26 cellular contexts compared by ENCODE assay signal in genomic region chr9:21412109-21412508, GRCh38. TPM values are rescaled to one million over a fixed set of nuclear protein-coding genes. Genes with fewer than 3 reads are reported as not detected.
DNase-seq lines count a peak whose midpoint lies in the region; ATAC-seq lines count a peak whose summit lies in the region.
"Had no signal": no experiment of that assay in that cellular context is flagged by ENCODE, and none has a peak within 500 bp of the region (broad histone marks: within the 10 kb centered on the region; RNA-seq: fewer than 3 reads in every experiment).

No MANE protein-coding gene starts in this region.

- H3K9me3 Mint-ChIP-seq in activated CD4-positive, alpha-beta memory T cell treated with anti-CD3 and anti-CD28 coated beads, Interleukin-2, amount 10 ng/mL, durations not matched to agents 7 days and 5 days = no peaks in the 10 kb centered on the region
- H3K9me3 Mint-ChIP-seq: activated CD4-positive, alpha-beta memory T cell treated with anti-CD3 and anti-CD28 coated beads for 36 hours; CD4-positive, alpha-beta memory T cell; GM23338; naive thymus-derived CD8-positive, alpha-beta T cell had no signal

- H3K4me3 Mint-ChIP-seq in activated CD4-positive, alpha-beta memory T cell treated with anti-CD3 and anti-CD28 coated beads, Interleukin-2, amount 10 ng/mL, durations not matched to agents 7 days and 5 days = no peak overlapping the region
- H3K4me3 Mint-ChIP-seq: activated CD4-positive, alpha-beta memory T cell treated with anti-CD3 and anti-CD28 coated beads for 36 hours; CD4-positive, alpha-beta memory T cell; GM23338; naive thymus-derived CD8-positive, alpha-beta T cell had no signal

- no peak overlapping the region for H2BK5ac ChIP-seq in trophoblast cell (ENCODE audit: low read depth, low read length, poor library complexity)

- peaks cover 24 to 55% (median 41%) of the 10 kb centered on the region in 10 experiments for H3K4me1 ChIP-seq in BLaER1 treated with 17β-estradiol and CSF1 and Interleukin-3, amounts not matched to agents 10 nM and 100 nM
- H3K4me1 ChIP-seq in trophoblast cell (ENCODE audit: control insufficient read depth in 1 of 2, insufficient read depth in 2 of 2, low read length in 2 of 2) = no peaks in the 10 kb centered on the region

- no peaks in the 10 kb centered on the region for H3K9me3 ChIP-seq in BLaER1 treated with 17β-estradiol and CSF1 and Interleukin-3, amounts not matched to agents 10 nM and 100 nM (replicated peaks in 1 of 11)
- no peaks in the 10 kb centered on the region for H3K9me3 ChIP-seq in trophoblast cell (ENCODE audit: insufficient read depth, low read depth, low read length)
- H3K9me3 ChIP-seq: A549, spleen had no signal

- no peaks in the 10 kb centered on the region for H3K4me1 Mint-ChIP-seq in activated CD4-positive, alpha-beta memory T cell treated with anti-CD3 and anti-CD28 coated beads, Interleukin-2, amount 10 ng/mL, durations not matched to agents 7 days and 5 days
- H3K4me1 Mint-ChIP-seq: GM23338 had no signal

- no peak overlapping the region for H3K27ac Mint-ChIP-seq in activated CD4-positive, alpha-beta memory T cell treated with anti-CD3 and anti-CD28 coated beads, Interleukin-2, amount 10 ng/mL, durations not matched to agents 7 days and 5 days
- H3K27ac Mint-ChIP-seq: activated CD4-positive, alpha-beta memory T cell treated with anti-CD3 and anti-CD28 coated beads for 36 hours; CD4-positive, alpha-beta memory T cell; GM23338 had no signal

- no peak overlapping the region for H3K4me3 ChIP-seq in BLaER1 treated with 17β-estradiol and CSF1 and Interleukin-3, amounts not matched to agents 10 nM and 100 nM
- no peak overlapping the region for H3K4me3 ChIP-seq in trophoblast cell (ENCODE audit: low read depth, low read length)
- H3K4me3 ChIP-seq: A549, GM23338, lung, SK-N-MC, spleen had no signal

- no peaks in the 10 kb centered on the region for H3K79me1 ChIP-seq in trophoblast cell (ENCODE audit: low read length)

- DNase-seq in SKM-1 (lab: John Stamatoyannopoulos, UW; ENCODE audit: unreplicated experiment) (peak; percentile 59), trophoblast cell (no peak)
- DNase-seq in activated CD4-positive, alpha-beta memory T cell treated with anti-CD3 and anti-CD28 coated beads, Interleukin-2, amount 10 ng/mL, durations not matched to agents 7 days and 5 days = no peak
- no peak for DNase-seq in activated T-cell treated with anti-CD3 and anti-CD28 coated beads, Interleukin-2, amount 50 U/mL, for 1 hour
- DNase-seq: activated CD4-positive, alpha-beta memory T cell treated with anti-CD3 and anti-CD28 coated beads for 36 hours; anterior cingulate cortex; CD4-positive, alpha-beta memory T cell; DMS79; foreskin fibroblast; naive thymus-derived CD8-positive, alpha-beta T cell; NCI-H187; NCI-H446; posterior cingulate gyrus; spleen; stimulated activated naive CD8-positive, alpha-beta T cell treated with anti-CD3 and anti-CD28 coated beads, Interleukin-15, Interleukin-2, amounts not matched to agents 100 U/mL and 50 U/mL, for 24 hours had no signal

- CTCF ChIA-PET in activated CD4-positive, alpha-beta memory T cell treated with anti-CD3 and anti-CD28 coated beads, Interleukin-2, amount 10 ng/mL, durations not matched to agents 7 days and 5 days (lab: Charles Lee) = interaction anchor here (1.0 kb wide), 2 partner anchors 16 to 86 kb away, joined by 3 read pairs; no protein-coding TSS in a partner anchor

- no CpG with 5 or more reads among the region's 1 CpG for WGBS in trophoblast cell (ENCODE audit: extremely low coverage, insufficient coverage, insufficient read length)

- H3K18ac ChIP-seq in trophoblast cell (ENCODE audit: low read length) = no peak overlapping the region

- no peak overlapping the region for H3K23ac ChIP-seq in trophoblast cell (ENCODE audit: low read length)

- H3K36me3 ChIP-seq in BLaER1 treated with 17β-estradiol and CSF1 and Interleukin-3, amounts not matched to agents 10 nM and 100 nM = no peaks in the 10 kb centered on the region
- no peaks in the 10 kb centered on the region for H3K36me3 ChIP-seq in trophoblast cell (ENCODE audit: control insufficient read depth in 1 of 2, insufficient read depth in 2 of 2, low read length in 2 of 2)
- H3K36me3 ChIP-seq: spleen had no signal

- peaks cover 0 to 85% (median 0%) of the 10 kb centered on the region in 11 experiments; a peak in 6 of 22 replicates for H3K27me3 ChIP-seq in BLaER1 treated with 17β-estradiol and CSF1 and Interleukin-3, amounts not matched to agents 10 nM and 100 nM
- no peaks in the 10 kb centered on the region for H3K27me3 ChIP-seq in trophoblast cell (ENCODE audit: insufficient read depth, low read length)

- no peak overlapping the region for H2AFZ ChIP-seq in trophoblast cell (ENCODE audit: insufficient read depth, low read length, poor library complexity)
- H2AFZ ChIP-seq: GM23338 had no signal

- H3K27ac ChIP-seq in BLaER1 treated with 17β-estradiol and CSF1 and Interleukin-3, amounts not matched to agents 10 nM and 100 nM = peak overlapping the region in 4 of 11 experiments; percentile 22 to 42 (median 30); a peak in 2 of 22 replicates
- H3K27ac ChIP-seq in trophoblast cell (ENCODE audit: low read depth, low read length) = no peak overlapping the region
- H3K27ac ChIP-seq: A549, KMS-11, SK-N-MC, spleen had no signal

- H3K27me3 Mint-ChIP-seq in activated CD4-positive, alpha-beta memory T cell treated with anti-CD3 and anti-CD28 coated beads, Interleukin-2, amount 10 ng/mL, durations not matched to agents 7 days and 5 days = peaks cover 15% of the 10 kb centered on the region

- H2AK5ac ChIP-seq in trophoblast cell (ENCODE audit: low read length) = no peak overlapping the region

- no peak overlapping the region for H3K14ac ChIP-seq in trophoblast cell (ENCODE audit: low read length)

- H4K91ac ChIP-seq in trophoblast cell (ENCODE audit: low read depth, low read length) = no peak overlapping the region

- H4K20me1 ChIP-seq in BLaER1 treated with 17β-estradiol and CSF1 and Interleukin-3, amounts not matched to agents 10 nM and 100 nM = peaks cover 0 to 20% (median 0%) of the 10 kb centered on the region in 11 experiments; a peak in 4 of 22 replicates

- H4K8ac ChIP-seq in trophoblast cell (ENCODE audit: low read depth, low read length) = no peak overlapping the region

- H2BK12ac ChIP-seq in trophoblast cell (ENCODE audit: low read length) = no peak overlapping the region

- no peak overlapping the region for H3K4ac ChIP-seq in trophoblast cell (ENCODE audit: low read depth, low read length)

- H4K12ac ChIP-seq in trophoblast cell (ENCODE audit: low read depth, low read length) = no peak overlapping the region

- ATAC-seq in GM21360 (IDR thresholded peaks at IDR 0.05; ENCODE audit: unreplicated experiment) (peak; percentile 90), HG03175 (IDR thresholded peaks at IDR 0.05; ENCODE audit: unreplicated experiment) (peak; percentile 58), HG03280 (IDR thresholded peaks at IDR 0.05; ENCODE audit: unreplicated experiment) (no peak)
- ATAC-seq: A549; GM23338; naive thymus-derived CD8-positive, alpha-beta T cell; stimulated activated naive CD8-positive, alpha-beta T cell treated with anti-CD3 and anti-CD28 coated beads, Interleukin-15, Interleukin-2, amounts not matched to agents 100 U/mL and 50 U/mL, for 24 hours had no signal

- POLR2A ChIA-PET in activated CD4-positive, alpha-beta memory T cell treated with anti-CD3 and anti-CD28 coated beads, Interleukin-2, amount 10 ng/mL, durations not matched to agents 7 days and 5 days (lab: Charles Lee) = no interaction called here

- no peak overlapping the region for H3K9ac ChIP-seq in BLaER1 treated with 17β-estradiol and CSF1 and Interleukin-3, amounts not matched to agents 10 nM and 100 nM
- no peak overlapping the region for H3K9ac ChIP-seq in trophoblast cell (ENCODE audit: low read length)
- H3K9ac ChIP-seq: KMS-11 had no signal

- no peak overlapping the region for H2BK120ac ChIP-seq in trophoblast cell (ENCODE audit: insufficient read depth, low read length, poor library complexity)

- H3K79me2 ChIP-seq in trophoblast cell (ENCODE audit: control insufficient read depth, insufficient read depth, low read length, poor library complexity) = no peaks in the 10 kb centered on the region

- H3K4me2 ChIP-seq in BLaER1 treated with 17β-estradiol and CSF1 and Interleukin-3, amounts not matched to agents 10 nM and 100 nM = peak overlapping the region; percentile 59 to 85 (median 79)
- H3K4me2 ChIP-seq in trophoblast cell (ENCODE audit: low read length) = no peak overlapping the region
- H3K4me2 ChIP-seq: A549, GM23338, KMS-11 had no signal

- H3K36me3 Mint-ChIP-seq in activated CD4-positive, alpha-beta memory T cell treated with anti-CD3 and anti-CD28 coated beads, Interleukin-2, amount 10 ng/mL, durations not matched to agents 7 days and 5 days (ENCODE audit: low read depth) = no peaks in the 10 kb centered on the region
- H3K36me3 Mint-ChIP-seq: activated CD4-positive, alpha-beta memory T cell treated with anti-CD3 and anti-CD28 coated beads for 36 hours; CD4-positive, alpha-beta memory T cell; naive thymus-derived CD8-positive, alpha-beta T cell had no signal

RNA-seq across cellular contexts. Expression of gene IFNA8, which starts 3.2 kb away (rescaled TPM):
- not detected in 2 replicates for polyA plus RNA-seq in trophoblast cell (2013)
- not detected for total RNA-seq in activated CD4-positive, alpha-beta memory T cell treated with anti-CD3 and anti-CD28 coated beads, Interleukin-2, amount 10 ng/mL, durations not matched to agents 7 days and 5 days
- total RNA-seq: activated CD4-positive, alpha-beta memory T cell treated with anti-CD3 and anti-CD28 coated beads for 36 hours; CD4-positive, alpha-beta memory T cell; cerebellum; GM23338; lung; naive thymus-derived CD8-positive, alpha-beta T cell; spleen; ureter had no signal
- polyA plus RNA-seq: A549; CD4-positive, alpha-beta memory T cell; GM23338; lung; naive thymus-derived CD8-positive, alpha-beta T cell; spleen had no signal

RNA-seq across cellular contexts. Expression of gene IFNA2, which starts 26.9 kb away (rescaled TPM):
- 0.08 TPM in 1 of 2 replicates, not detected in the other for polyA plus RNA-seq in trophoblast cell (2013)
- total RNA-seq in activated CD4-positive, alpha-beta memory T cell treated with anti-CD3 and anti-CD28 coated beads, Interleukin-2, amount 10 ng/mL, durations not matched to agents 7 days and 5 days = not detected
- total RNA-seq: activated CD4-positive, alpha-beta memory T cell treated with anti-CD3 and anti-CD28 coated beads for 36 hours; CD4-positive, alpha-beta memory T cell; cerebellum; GM23338; lung; naive thymus-derived CD8-positive, alpha-beta T cell; ureter had no signal
- polyA plus RNA-seq: A549; CD4-positive, alpha-beta memory T cell; GM23338; lung; naive thymus-derived CD8-positive, alpha-beta T cell; spleen had no signal

RNA-seq across cellular contexts. Expression of gene IFNA1, which starts 28.1 kb away (rescaled TPM):
- 0.08 and 0.10 TPM in 2 replicates for polyA plus RNA-seq in trophoblast cell (2013)
- not detected for total RNA-seq in activated CD4-positive, alpha-beta memory T cell treated with anti-CD3 and anti-CD28 coated beads, Interleukin-2, amount 10 ng/mL, durations not matched to agents 7 days and 5 days
- total RNA-seq: activated CD4-positive, alpha-beta memory T cell treated with anti-CD3 and anti-CD28 coated beads for 36 hours; CD4-positive, alpha-beta memory T cell; cerebellum; GM23338; lung; naive thymus-derived CD8-positive, alpha-beta T cell; spleen; ureter had no signal
- polyA plus RNA-seq: A549; CD4-positive, alpha-beta memory T cell; GM23338; naive thymus-derived CD8-positive, alpha-beta T cell; spleen had no signal

RNA-seq across cellular contexts. Expression of gene IFNA13, which starts 44.3 kb away (rescaled TPM):
- polyA plus RNA-seq in trophoblast cell (2013) = not detected in 2 replicates
- total RNA-seq in activated CD4-positive, alpha-beta memory T cell treated with anti-CD3 and anti-CD28 coated beads, Interleukin-2, amount 10 ng/mL, durations not matched to agents 7 days and 5 days = not detected
- total RNA-seq: activated CD4-positive, alpha-beta memory T cell treated with anti-CD3 and anti-CD28 coated beads for 36 hours; CD4-positive, alpha-beta memory T cell; cerebellum; GM23338; lung; naive thymus-derived CD8-positive, alpha-beta T cell; ureter had no signal
- polyA plus RNA-seq: A549; CD4-positive, alpha-beta memory T cell; GM23338; lung; naive thymus-derived CD8-positive, alpha-beta T cell had no signal
